In genomic region chr2:109486711-109487130, GRCh38 we compare ENCODE assay signal across 12 cellular contexts.
"Had no signal": no experiment of that assay in that cellular context is flagged by ENCODE, and none has a peak within 500 bp of the region (broad histone marks: within the 10 kb centered on the region; RNA-seq: fewer than 3 reads in every experiment).

No MANE protein-coding gene starts in this region.

- H3K36me3 ChIP-seq: cardiac muscle cell, right atrium auricular region, thyroid gland had no signal

- H3K27ac ChIP-seq: cardiac muscle cell, thyroid gland had no signal

- H3K27me3 ChIP-seq: cardiac muscle cell, right atrium auricular region, thyroid gland had no signal

- DNase-seq: activated CD4-positive, alpha-beta memory T cell treated with anti-CD3 and anti-CD28 coated beads for 36 hours; activated CD4-positive, alpha-beta T cell treated with anti-CD3 and anti-CD28 coated beads for 1 hour; activated gamma-delta T cell; activated T-cell treated with anti-CD3 and anti-CD28 coated beads, Interleukin-2, amount 50 U/mL, for 48 hours; amygdala; cortex of kidney; effector CD8-positive, alpha-beta T cell; hippocampal formation; small intestine; thyroid gland had no signal

- H3K4me3 ChIP-seq: cardiac muscle cell, right atrium auricular region, thyroid gland had no signal

- H3K9me3 ChIP-seq: right atrium auricular region, thyroid gland had no signal

- FAIRE-seq: small intestine had no signal
